In the genomic region with DNA sequence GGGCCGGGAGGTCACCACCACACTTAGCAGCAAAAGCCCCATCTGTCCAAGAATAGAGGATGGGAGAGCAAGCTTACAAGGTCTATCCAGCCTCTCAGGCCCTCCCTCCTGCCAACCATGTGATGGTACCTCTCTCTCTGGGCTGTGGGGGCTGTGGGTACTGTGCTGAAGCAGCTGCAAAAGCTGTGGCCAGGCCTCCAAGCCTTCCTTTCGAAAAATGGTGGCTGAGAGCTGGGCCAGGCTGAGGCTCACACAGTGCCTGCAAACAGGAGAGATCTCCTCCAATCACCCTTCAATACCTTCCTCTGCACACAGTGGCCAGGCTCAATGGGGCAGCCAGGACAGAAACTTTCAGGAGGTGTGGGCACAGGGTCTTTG, we compare ENCODE assay signal across 10 cellular contexts. TPM values are rescaled to one million over a fixed set of nuclear protein-coding genes. Genes with fewer than 3 reads are reported as not detected.
DNase-seq lines count a peak whose midpoint lies in the region; ATAC-seq, FAIRE-seq and TF ChIP-seq lines count a peak whose summit lies in the region.
"Had no signal": no experiment of that assay in that cellular context is flagged by ENCODE, and none has a peak within 500 bp of the region (broad histone marks: within the 10 kb centered on the region; RNA-seq: fewer than 3 reads in every experiment).

No MANE protein-coding gene starts in this region.

- H2AFZ ChIP-seq in HepG2 (ENCODE audit: low read length) = no peak overlapping the region

- POLR2A ChIA-PET in HepG2 (lab: Yijun Ruan, JAX) = interaction anchor here (0.8 to 6.4 kb wide), 15 partner anchors 8 to 126 kb away, joined by 3 to 65 read pairs (median 19); partner anchors contain the start of genes CHMP4A, DCAF11, DHRS1 and EMC9

- peaks cover 12% of the 10 kb centered on the region for H3K36me3 Mint-ChIP-seq in memory B cell

- no peak for TF ChIP-seq CTCF in HepG2 (CRISPR knock-in tag; IDR thresholded peaks at IDR 0.05)
- TF ChIP-seq CTCF in right lobe of liver (IDR thresholded peaks at IDR 0.05) = no peak

- BruUV-seq in HepG2 (replicated peaks; lab: Mats Ljungman, UMichigan) = no TSS peak

- H3K9me3 ChIP-seq in HepG2 (ENCODE audit: low read length) (no peaks in the 10 kb centered on the region), right lobe of liver (no peaks in the 10 kb centered on the region), adipocyte (ENCODE audit: control insufficient read depth, low read length) (no peaks in the 10 kb centered on the region)

- peak overlapping the region; percentile 96 for H3K4me2 ChIP-seq in HepG2 (ENCODE audit: low read depth, low read length)

- no peaks in the 10 kb centered on the region for H3K27me3 Mint-ChIP-seq in memory B cell

- CTCF ChIA-PET in HepG2 (lab: Yijun Ruan, JAX; ENCODE audit: low intra/inter-chr PET ratio, low total read pairs) = no interaction called here

- H3K4me1 ChIP-seq in HepG2 (ENCODE audit: insufficient read depth, low read length) (peaks cover 34% of the 10 kb centered on the region), right lobe of liver (peaks cover 0 to 11% (median 4%) of the 10 kb centered on the region in 4 donors), adipocyte (ENCODE audit: control insufficient read depth, insufficient read depth, low read length) (peaks cover 20% of the 10 kb centered on the region)

- no peaks in the 10 kb centered on the region for H3K9me3 Mint-ChIP-seq in memory B cell

- no peak overlapping the region for H3K27ac ChIP-seq in HepG2 (ENCODE audit: extremely low read length, insufficient read depth, low read length)
- H3K27ac ChIP-seq in right lobe of liver = no peak overlapping the region

- H3K4me3 ChIP-seq in HepG2 (replicated peaks in 1 of 3; ENCODE audit: insufficient read depth in 1 of 3, low read depth in 2 of 3, low read length in 3 of 3) = peak overlapping the region; percentile 70 to 92 (median 77)
- H3K4me3 ChIP-seq in right lobe of liver = no peak overlapping the region
- H3K4me3 ChIP-seq in adipocyte (ENCODE audit: low read length) = peak overlapping the region; percentile 91

- peaks cover 19% of the 10 kb centered on the region for H3K79me2 ChIP-seq in HepG2 (ENCODE audit: insufficient read depth, low read length)

- intact Hi-C loops in HepG2 (cut with micrococcal nuclease; ENCODE audit: unreplicated experiment) (no loop called here), right lobe of liver (cut with DNase I) (no loop called here)

- DNase-seq in HepG2 (ENCODE audit: low spot score) (no peak), right lobe of liver (no peak), adipocyte (ENCODE audit: low read depth) (no peak), memory B cell (ENCODE audit: low spot score in 2 of 2) (no peak), HTR-8/SVneo (ENCODE audit: insufficient read length, low spot score) (no peak), NCI-H2081 (lab: John Stamatoyannopoulos, UW) (no peak), NCI-H345 (lab: John Stamatoyannopoulos, UW) (no peak)
- no peak for DNase-seq in stimulated activated CD4-positive, alpha-beta T cell treated with anti-CD3 and anti-CD28 coated beads, Interleukin-1b, Interleukin-23, amount 100 ng/mL, for 48 hours

- ATAC-seq in HepG2 (no peak), right lobe of liver (no peak), memory B cell (ENCODE audit: low read depth) (no peak)

- TF ChIP-seq EP300 in HepG2 (IDR thresholded peaks at IDR 0.05; ENCODE audit: low read depth in 2 of 2, low read length in 2 of 2) (no peak), HepG2 (CRISPR knock-in tag; IDR thresholded peaks at IDR 0.05; ENCODE audit: borderline replicate concordance) (no peak)

- peak overlapping the region; percentile 84 for H3K9ac ChIP-seq in HepG2 (ENCODE audit: insufficient read depth, low read depth, low read length)
- peak overlapping the region; percentile 92 for H3K9ac ChIP-seq in adipocyte (ENCODE audit: low read length)

- TF ChIP-seq POLR2A in HepG2 (IDR thresholded peaks at IDR 0.05; ENCODE audit: insufficient read depth in 1 of 2, low read depth in 2 of 2, low read length in 2 of 2) (no peak), right lobe of liver (IDR thresholded peaks at IDR 0.05) (no peak)

- H3K27ac Mint-ChIP-seq in memory B cell = peak overlapping the region; percentile 93

- no peaks in the 10 kb centered on the region for H4K20me1 ChIP-seq in HepG2 (ENCODE audit: insufficient read depth, low read length)

- FAIRE-seq in HepG2 (lab: Jason Lieb, UNC) = no peak
- no peak for FAIRE-seq in HTR-8/SVneo (lab: Jason Lieb, UNC)
- FAIRE-seq: G401.6 had no signal

- 77% methylated on average over 2 of the region's 2 CpGs for WGBS in HepG2 (ENCODE audit: low lambda C conversion rate)
- no CpG with 5 or more reads among the region's 2 CpGs for WGBS in right lobe of liver (ENCODE audit: insufficient coverage, low coverage, low lambda C conversion rate, missing lambda C conversion rate)

- peaks cover 63 to 73% of the 10 kb centered on the region in 2 experiments for H3K36me3 ChIP-seq in HepG2 (replicated peaks in 1 of 2; ENCODE audit: control insufficient read depth in 1 of 2, insufficient read depth in 2 of 2, low read length in 2 of 2)
- peaks cover 0 to 36% (median 10%) of the 10 kb centered on the region in 4 donors for H3K36me3 ChIP-seq in right lobe of liver
- peaks cover 57% of the 10 kb centered on the region for H3K36me3 ChIP-seq in adipocyte (ENCODE audit: control insufficient read depth, insufficient read depth, low read length, severe bottlenecking)

- in situ Hi-C loops in HepG2 (cut with HindIII; ENCODE audit: extremely low pct_ligation_motif_present, low pct_unique_long_range_greater_than_20kb) = no loop called here

- no peak for TF ChIP-seq RAD21 in HepG2 (CRISPR knock-in tag; IDR thresholded peaks at IDR 0.05)

- peaks cover 19% of the 10 kb centered on the region for H3K4me1 Mint-ChIP-seq in memory B cell

- no peaks in the 10 kb centered on the region for H3K27me3 ChIP-seq in HepG2 (ENCODE audit: control insufficient read depth in 1 of 2, insufficient read depth in 2 of 2, low read length in 2 of 2)
- H3K27me3 ChIP-seq in right lobe of liver = no peaks in the 10 kb centered on the region
- H3K27me3 ChIP-seq in adipocyte (replicated peaks; ENCODE audit: control insufficient read depth, insufficient read depth, low read length) = no peaks in the 10 kb centered on the region

- H3K4me3 Mint-ChIP-seq in memory B cell = peak overlapping the region; percentile 89

RNA-seq across cellular contexts. Expression of gene IPO4, which starts 1.1 kb away (rescaled TPM):
- total RNA-seq in HepG2 (2016; rRNA removed; fragmentation: Illumina TruSeq; extraction: Trizol) = 149 and 179 TPM in 2 replicates
- 58.9 and 61.8 TPM in 2 replicates for total RNA-seq in HepG2 (2016; cell fraction: cytosol; rRNA removed; fragmentation: Illumina TruSeq; extraction: Trizol; ENCODE audit: low read depth)
- 119 and 190 TPM in 2 replicates for total RNA-seq in HepG2 (2016; cell fraction: insoluble cytoplasmic fraction; rRNA removed; fragmentation: Illumina TruSeq; extraction: Trizol)
- 54.8 and 63.8 TPM in 2 replicates for total RNA-seq in HepG2 (2016; cell fraction: membrane; rRNA removed; fragmentation: Illumina TruSeq; extraction: Trizol)
- total RNA-seq in HepG2 (2016; cell fraction: nucleus; rRNA removed; fragmentation: Illumina TruSeq; extraction: Trizol) = 147 and 162 TPM in 2 replicates
- 37.4 and 39.0 TPM in 2 replicates for polyA plus RNA-seq in HepG2 (2011; rRNA removed)
- 22.1 and 40.0 TPM in 2 replicates for polyA plus RNA-seq in HepG2 (2011; cell fraction: cytosol; rRNA removed)
- 186 and 239 TPM in 2 replicates for polyA plus RNA-seq in HepG2 (2011; cell fraction: nucleus; rRNA removed)
- 42.9 and 46.8 TPM in 2 replicates for polyA plus RNA-seq in HepG2 (2012)
- 17.6 and 17.8 TPM in 2 replicates for polyA plus RNA-seq in HepG2 (2016; cell fraction: cytosol; fragmentation: Illumina TruSeq; extraction: Trizol; ENCODE audit: low read depth)
- 88.5 and 118 TPM in 2 replicates for polyA plus RNA-seq in HepG2 (2016; cell fraction: insoluble cytoplasmic fraction; fragmentation: Illumina TruSeq; extraction: Trizol; ENCODE audit: low read depth)
- 32.2 and 38.2 TPM in 2 replicates for polyA plus RNA-seq in HepG2 (2016; cell fraction: membrane; fragmentation: Illumina TruSeq; extraction: Trizol; ENCODE audit: low read depth)
- polyA plus RNA-seq in HepG2 (2016; cell fraction: nucleus; fragmentation: Illumina TruSeq; extraction: Trizol; ENCODE audit: insufficient read depth, low read depth) = 185 and 227 TPM in 2 replicates
- 52.8 and 135 TPM in 2 replicates for polyA minus RNA-seq in HepG2 (2011; rRNA and poly(A)+ RNA removed; ENCODE audit: low replicate concordance)
- polyA minus RNA-seq in HepG2 (2011; cell fraction: cytosol; rRNA and poly(A)+ RNA removed) = 34.0 and 43.7 TPM in 2 replicates
- polyA minus RNA-seq in HepG2 (2011; cell fraction: nucleus; rRNA and poly(A)+ RNA removed) = 176 and 190 TPM in 2 replicates
- total RNA-seq in right lobe of liver = 10 to 100 TPM; 17.9 to 44.0 (median 23.0) TPM

RNA-seq across cellular contexts. Expression of gene TM9SF1, which starts 7.7 kb away (rescaled TPM):
- total RNA-seq in HepG2 (2016; rRNA removed; fragmentation: Illumina TruSeq; extraction: Trizol) (56.4 and 110 TPM in 2 replicates), right lobe of liver (10 to 100 TPM; 32.1 to 49.8 (median 41.2) TPM)
- total RNA-seq in HepG2 (2016; cell fraction: cytosol; rRNA removed; fragmentation: Illumina TruSeq; extraction: Trizol; ENCODE audit: low read depth) = 19.9 and 23.1 TPM in 2 replicates
- 52.8 and 116 TPM in 2 replicates for total RNA-seq in HepG2 (2016; cell fraction: insoluble cytoplasmic fraction; rRNA removed; fragmentation: Illumina TruSeq; extraction: Trizol)
- total RNA-seq in HepG2 (2016; cell fraction: membrane; rRNA removed; fragmentation: Illumina TruSeq; extraction: Trizol) = 50.6 and 55.0 TPM in 2 replicates
- total RNA-seq in HepG2 (2016; cell fraction: nucleus; rRNA removed; fragmentation: Illumina TruSeq; extraction: Trizol) = 105 and 124 TPM in 2 replicates
- polyA plus RNA-seq in HepG2 (2011; rRNA removed) = 83.2 and 85.1 TPM in 2 replicates
- 99.8 and 110 TPM in 2 replicates for polyA plus RNA-seq in HepG2 (2011; cell fraction: cytosol; rRNA removed)
- polyA plus RNA-seq in HepG2 (2011; cell fraction: nucleus; rRNA removed) = 60.5 and 61.2 TPM in 2 replicates
- 37.9 and 82.6 TPM in 2 replicates for polyA plus RNA-seq in HepG2 (2012)
- 25.1 and 31.5 TPM in 2 replicates for polyA plus RNA-seq in HepG2 (2016; cell fraction: cytosol; fragmentation: Illumina TruSeq; extraction: Trizol; ENCODE audit: low read depth)
- 44.2 and 50.2 TPM in 2 replicates for polyA plus RNA-seq in HepG2 (2016; cell fraction: insoluble cytoplasmic fraction; fragmentation: Illumina TruSeq; extraction: Trizol; ENCODE audit: low read depth)
- polyA plus RNA-seq in HepG2 (2016; cell fraction: membrane; fragmentation: Illumina TruSeq; extraction: Trizol; ENCODE audit: low read depth) = 32.9 and 38.1 TPM in 2 replicates
- 112 and 131 TPM in 2 replicates for polyA plus RNA-seq in HepG2 (2016; cell fraction: nucleus; fragmentation: Illumina TruSeq; extraction: Trizol; ENCODE audit: insufficient read depth, low read depth)
- polyA minus RNA-seq in HepG2 (2011; rRNA and poly(A)+ RNA removed; ENCODE audit: low replicate concordance) = 117 and 251 TPM in 2 replicates
- polyA minus RNA-seq in HepG2 (2011; cell fraction: cytosol; rRNA and poly(A)+ RNA removed) = 36.8 and 39.3 TPM in 2 replicates
- 51.2 and 53.7 TPM in 2 replicates for polyA minus RNA-seq in HepG2 (2011; cell fraction: nucleus; rRNA and poly(A)+ RNA removed)

RNA-seq across cellular contexts. Expression of gene REC8, which starts 15.6 kb away (rescaled TPM):
- total RNA-seq in HepG2 (2016; rRNA removed; fragmentation: Illumina TruSeq; extraction: Trizol) = 3.4 TPM in 1 of 2 replicates, not detected in the other
- 0.88 and 2.8 TPM in 2 replicates for total RNA-seq in HepG2 (2016; cell fraction: cytosol; rRNA removed; fragmentation: Illumina TruSeq; extraction: Trizol; ENCODE audit: low read depth)
- total RNA-seq in HepG2 (2016; cell fraction: insoluble cytoplasmic fraction; rRNA removed; fragmentation: Illumina TruSeq; extraction: Trizol) = 4.4 TPM in 1 of 2 replicates, not detected in the other
- total RNA-seq in HepG2 (2016; cell fraction: membrane; rRNA removed; fragmentation: Illumina TruSeq; extraction: Trizol) = 0.65 and 1.1 TPM in 2 replicates
- 3.5 and 4.1 TPM in 2 replicates for total RNA-seq in HepG2 (2016; cell fraction: nucleus; rRNA removed; fragmentation: Illumina TruSeq; extraction: Trizol)
- 14.7 and 17.3 TPM in 2 replicates for polyA plus RNA-seq in HepG2 (2011; rRNA removed)
- 1.6 and 1.9 TPM in 2 replicates for polyA plus RNA-seq in HepG2 (2011; cell fraction: cytosol; rRNA removed)
- 115 and 125 TPM in 2 replicates for polyA plus RNA-seq in HepG2 (2011; cell fraction: nucleus; rRNA removed)
- polyA plus RNA-seq in HepG2 (2012) = 11.8 and 22.4 TPM in 2 replicates
- polyA plus RNA-seq in HepG2 (2016; cell fraction: cytosol; fragmentation: Illumina TruSeq; extraction: Trizol; ENCODE audit: low read depth) = 0.43 and 1.0 TPM in 2 replicates
- 0.52 TPM in 1 of 2 replicates, not detected in the other for polyA plus RNA-seq in HepG2 (2016; cell fraction: insoluble cytoplasmic fraction; fragmentation: Illumina TruSeq; extraction: Trizol; ENCODE audit: low read depth)
- 0.33 and 0.55 TPM in 2 replicates for polyA plus RNA-seq in HepG2 (2016; cell fraction: membrane; fragmentation: Illumina TruSeq; extraction: Trizol; ENCODE audit: low read depth)
- 13.8 and 21.1 TPM in 2 replicates for polyA plus RNA-seq in HepG2 (2016; cell fraction: nucleus; fragmentation: Illumina TruSeq; extraction: Trizol; ENCODE audit: insufficient read depth, low read depth)
- polyA minus RNA-seq in HepG2 (2011; rRNA and poly(A)+ RNA removed; ENCODE audit: low replicate concordance) = 4.1 and 10.9 TPM in 2 replicates
- 1.6 TPM in 1 of 2 replicates, not detected in the other for polyA minus RNA-seq in HepG2 (2011; cell fraction: cytosol; rRNA and poly(A)+ RNA removed)
- polyA minus RNA-seq in HepG2 (2011; cell fraction: nucleus; rRNA and poly(A)+ RNA removed) = 30.3 and 38.2 TPM in 2 replicates
- total RNA-seq in right lobe of liver = 1 to 10 TPM; 1.6 to 7.4 (median 3.4) TPM

RNA-seq across cellular contexts. Expression of gene TSSK4, which starts 18.0 kb away (rescaled TPM):
- total RNA-seq in HepG2 (2016; rRNA removed; fragmentation: Illumina TruSeq; extraction: Trizol) (0.44 TPM in 1 of 2 replicates, not detected in the other), right lobe of liver (under 1 TPM in 2 of 6 experiments, not detected in 4; 0.29 TPM)
- not detected in 2 replicates for total RNA-seq in HepG2 (2016; cell fraction: cytosol; rRNA removed; fragmentation: Illumina TruSeq; extraction: Trizol; ENCODE audit: low read depth)
- total RNA-seq in HepG2 (2016; cell fraction: insoluble cytoplasmic fraction; rRNA removed; fragmentation: Illumina TruSeq; extraction: Trizol) = 0.19 TPM in 1 of 2 replicates, not detected in the other
- not detected in 2 replicates for total RNA-seq in HepG2 (2016; cell fraction: membrane; rRNA removed; fragmentation: Illumina TruSeq; extraction: Trizol)
- total RNA-seq in HepG2 (2016; cell fraction: nucleus; rRNA removed; fragmentation: Illumina TruSeq; extraction: Trizol) = 0.78 TPM in 1 of 2 replicates, not detected in the other
- polyA plus RNA-seq in HepG2 (2011; rRNA removed) = 0.08 and 0.14 TPM in 2 replicates
- polyA plus RNA-seq in HepG2 (2011; cell fraction: cytosol; rRNA removed) = 0.04 and 0.10 TPM in 2 replicates
- 1.0 and 1.1 TPM in 2 replicates for polyA plus RNA-seq in HepG2 (2011; cell fraction: nucleus; rRNA removed)
- polyA plus RNA-seq in HepG2 (2012) = 3.3 and 4.1 TPM in 2 replicates
- polyA plus RNA-seq in HepG2 (2016; cell fraction: cytosol; fragmentation: Illumina TruSeq; extraction: Trizol; ENCODE audit: low read depth) = 0.21 TPM in 1 of 2 replicates, not detected in the other
- polyA plus RNA-seq in HepG2 (2016; cell fraction: insoluble cytoplasmic fraction; fragmentation: Illumina TruSeq; extraction: Trizol; ENCODE audit: low read depth) = not detected in 2 replicates
- 0.26 TPM in 1 of 2 replicates, not detected in the other for polyA plus RNA-seq in HepG2 (2016; cell fraction: membrane; fragmentation: Illumina TruSeq; extraction: Trizol; ENCODE audit: low read depth)
- not detected in 2 replicates for polyA plus RNA-seq in HepG2 (2016; cell fraction: nucleus; fragmentation: Illumina TruSeq; extraction: Trizol; ENCODE audit: insufficient read depth, low read depth)
- polyA minus RNA-seq in HepG2 (2011; rRNA and poly(A)+ RNA removed; ENCODE audit: low replicate concordance) = 1.7 and 2.4 TPM in 2 replicates
- polyA minus RNA-seq in HepG2 (2011; cell fraction: cytosol; rRNA and poly(A)+ RNA removed) = not detected in 2 replicates
- 3.2 and 5.0 TPM in 2 replicates for polyA minus RNA-seq in HepG2 (2011; cell fraction: nucleus; rRNA and poly(A)+ RNA removed)
- total RNA-seq: mesenteric fat pad had no signal

RNA-seq across cellular contexts. Expression of gene CHMP4A, which starts 25.8 kb away (rescaled TPM):
- 113 and 140 TPM in 2 replicates for total RNA-seq in HepG2 (2016; rRNA removed; fragmentation: Illumina TruSeq; extraction: Trizol)
- 66.3 and 72.6 TPM in 2 replicates for total RNA-seq in HepG2 (2016; cell fraction: cytosol; rRNA removed; fragmentation: Illumina TruSeq; extraction: Trizol; ENCODE audit: low read depth)
- total RNA-seq in HepG2 (2016; cell fraction: insoluble cytoplasmic fraction; rRNA removed; fragmentation: Illumina TruSeq; extraction: Trizol) = 120 and 148 TPM in 2 replicates
- total RNA-seq in HepG2 (2016; cell fraction: membrane; rRNA removed; fragmentation: Illumina TruSeq; extraction: Trizol) = 67.1 and 67.8 TPM in 2 replicates
- 52.6 and 66.0 TPM in 2 replicates for total RNA-seq in HepG2 (2016; cell fraction: nucleus; rRNA removed; fragmentation: Illumina TruSeq; extraction: Trizol)
- 80.8 and 83.6 TPM in 2 replicates for polyA plus RNA-seq in HepG2 (2011; rRNA removed)
- 85.1 and 105 TPM in 2 replicates for polyA plus RNA-seq in HepG2 (2011; cell fraction: cytosol; rRNA removed)
- 42.1 and 63.9 TPM in 2 replicates for polyA plus RNA-seq in HepG2 (2011; cell fraction: nucleus; rRNA removed)
- polyA plus RNA-seq in HepG2 (2012) = 78.9 and 98.0 TPM in 2 replicates
- polyA plus RNA-seq in HepG2 (2016; cell fraction: cytosol; fragmentation: Illumina TruSeq; extraction: Trizol; ENCODE audit: low read depth) = 64.7 and 70.4 TPM in 2 replicates
- 255 and 256 TPM in 2 replicates for polyA plus RNA-seq in HepG2 (2016; cell fraction: insoluble cytoplasmic fraction; fragmentation: Illumina TruSeq; extraction: Trizol; ENCODE audit: low read depth)
- 60.9 and 64.0 TPM in 2 replicates for polyA plus RNA-seq in HepG2 (2016; cell fraction: membrane; fragmentation: Illumina TruSeq; extraction: Trizol; ENCODE audit: low read depth)
- polyA plus RNA-seq in HepG2 (2016; cell fraction: nucleus; fragmentation: Illumina TruSeq; extraction: Trizol; ENCODE audit: insufficient read depth, low read depth) = 140 and 161 TPM in 2 replicates
- 9.7 and 17.0 TPM in 2 replicates for polyA minus RNA-seq in HepG2 (2011; rRNA and poly(A)+ RNA removed; ENCODE audit: low replicate concordance)
- polyA minus RNA-seq in HepG2 (2011; cell fraction: cytosol; rRNA and poly(A)+ RNA removed) = 7.5 and 11.3 TPM in 2 replicates
- 30.8 and 42.8 TPM in 2 replicates for polyA minus RNA-seq in HepG2 (2011; cell fraction: nucleus; rRNA and poly(A)+ RNA removed)
- 10 to 100 TPM; 11.9 to 28.9 (median 17.1) TPM for total RNA-seq in right lobe of liver

Comparison
In these comparisons a context has a peak if more than half of its experiments do, and no peak if none do; other contexts are left out.
1. H3K4me3 ChIP-seq: peak in HepG2 (3 of 3) and adipocyte (single experiment); none in right lobe of liver (0 of 3).